9 cellular contexts compared by ENCODE assay signal in genomic region chr10:84279876-84280475, GRCh38. TPM values are rescaled to one million over a fixed set of nuclear protein-coding genes. Genes with fewer than 3 reads are reported as not detected.
"Had no signal": no experiment of that assay in that cellular context is flagged by ENCODE, and none has a peak within 500 bp of the region (broad histone marks: within the 10 kb centered on the region; RNA-seq: fewer than 3 reads in every experiment).

No MANE protein-coding gene starts in this region.

RNA-seq across cellular contexts. Expression of gene RGR, which starts 35.1 kb away (rescaled TPM):
- total RNA-seq: adrenal gland, epithelial cell of proximal tubule, liver, mesenteric fat pad had no signal
- polyA plus RNA-seq: liver had no signal

RNA-seq across cellular contexts. Expression of gene LRIT1, which starts 38.6 kb away (rescaled TPM):
- total RNA-seq: adrenal gland, epithelial cell of proximal tubule, liver, mesenteric fat pad, posterior vena cava, subcutaneous adipose tissue, tibial nerve had no signal
- polyA plus RNA-seq: adrenal gland, liver, right cardiac atrium, small intestine had no signal

RNA-seq across cellular contexts. Expression of gene LRIT2, which starts 54.6 kb away (rescaled TPM):
- total RNA-seq: adrenal gland, epithelial cell of proximal tubule, liver, mesenteric fat pad, posterior vena cava, right cardiac atrium, subcutaneous adipose tissue, tibial nerve had no signal
- polyA plus RNA-seq: adrenal gland, liver, right cardiac atrium, small intestine had no signal
